Comparison of ENCODE assay signal across 8 cellular contexts in genomic region chr2:84970956-84971798, GRCh38. TPM values are rescaled to one million over a fixed set of nuclear protein-coding genes. Genes with fewer than 3 reads are reported as not detected.
DNase-seq lines count a peak whose midpoint lies in the region; ATAC-seq and TF ChIP-seq lines count a peak whose summit lies in the region.

TSS of gene KCMF1 (plus strand) at chr2:84971161. CDS start at chr2:84971452, 291 bp downstream.

- H3K27ac Mint-ChIP-seq in CD8-positive, alpha-beta memory T cell = peak within 1 kb of the TSS; percentile 97 to 100 (median 98)
- H3K27ac Mint-ChIP-seq in nephron progenitor cell = peak within 1 kb of the TSS; percentile 99
- peak within 1 kb of the TSS; percentile 100 for H3K27ac Mint-ChIP-seq in stimulated activated naive CD8-positive, alpha-beta T cell treated with anti-CD3 and anti-CD28 coated beads, Interleukin-15, amount 100 ng/mL, for 72 hours

- peak; percentile 59 to 78 (median 66) for DNase-seq in CD8-positive, alpha-beta memory T cell
- DNase-seq in SJCRH30 = peak; percentile 69 to 76
- peak; percentile 74 for DNase-seq in activated gamma-delta T cell (lab: John Stamatoyannopoulos, UW)
- DNase-seq in fibroblast of the aortic adventitia (ENCODE audit: low read depth) = peak; percentile 50
- DNase-seq in nephron progenitor cell = peak; percentile 80
- peak; percentile 72 to 75 for DNase-seq in stimulated activated naive CD8-positive, alpha-beta T cell treated with anti-CD3 and anti-CD28 coated beads, Interleukin-15, amount 100 ng/mL, for 72 hours

- H3K4me3 ChIP-seq in CD8-positive, alpha-beta memory T cell (ENCODE audit: low read length) = peak within 1 kb of the TSS; percentile 82
- peak within 1 kb of the TSS; percentile 81 for H3K4me3 ChIP-seq in SJCRH30
- H3K4me3 ChIP-seq in fibroblast of the aortic adventitia (ENCODE audit: low read depth, low read length) = peak within 1 kb of the TSS; percentile 83

- peaks cover 0 to 1% (median 0%) of the 10 kb centered on the region in 5 donors for H3K9me3 Mint-ChIP-seq in CD8-positive, alpha-beta memory T cell
- no peaks in the 10 kb centered on the region for H3K9me3 Mint-ChIP-seq in nephron progenitor cell
- H3K9me3 Mint-ChIP-seq in stimulated activated naive CD8-positive, alpha-beta T cell treated with anti-CD3 and anti-CD28 coated beads, Interleukin-15, amount 100 ng/mL, for 72 hours = no peaks in the 10 kb centered on the region

- H3K36me3 ChIP-seq in CD8-positive, alpha-beta memory T cell (ENCODE audit: insufficient read depth, low read length) = no peaks in the 10 kb centered on the region
- peaks cover 10% of the 10 kb centered on the region for H3K36me3 ChIP-seq in SJCRH30

- H3K27ac ChIP-seq in CD8-positive, alpha-beta memory T cell (ENCODE audit: low read depth, low read length) = peak within 1 kb of the TSS; percentile 88
- peak within 1 kb of the TSS; percentile 84 for H3K27ac ChIP-seq in SJCRH30

- CTCF ChIA-PET in CD8-positive, alpha-beta memory T cell (lab: Charles Lee) = interaction anchor here (1.2 to 5.7 kb wide), 4 partner anchors 25 to 48 kb away, joined by 3 to 35 read pairs (median 5); no protein-coding TSS in a partner anchor

- H3K27me3 Mint-ChIP-seq in CD8-positive, alpha-beta memory T cell = peaks cover 0 to 4% of the 10 kb centered on the region in 2 donors
- H3K27me3 Mint-ChIP-seq in nephron progenitor cell (ENCODE audit: low read depth, poor library complexity) = peaks cover 2% of the 10 kb centered on the region
- H3K27me3 Mint-ChIP-seq in stimulated activated naive CD8-positive, alpha-beta T cell treated with anti-CD3 and anti-CD28 coated beads, Interleukin-15, amount 100 ng/mL, for 72 hours = no peaks in the 10 kb centered on the region

- peak within 1 kb of the TSS; percentile 92 to 100 (median 95) for H3K4me3 Mint-ChIP-seq in CD8-positive, alpha-beta memory T cell
- peak within 1 kb of the TSS; percentile 97 for H3K4me3 Mint-ChIP-seq in nephron progenitor cell
- H3K4me3 Mint-ChIP-seq in stimulated activated naive CD8-positive, alpha-beta T cell treated with anti-CD3 and anti-CD28 coated beads, Interleukin-15, amount 100 ng/mL, for 72 hours = peak within 1 kb of the TSS; percentile 98 to 100

- peaks cover 55% of the 10 kb centered on the region for H3K4me1 ChIP-seq in CD8-positive, alpha-beta memory T cell (ENCODE audit: insufficient read depth, low read length)
- H3K4me1 ChIP-seq in SJCRH30 = peaks cover 3% of the 10 kb centered on the region; the same call in 1 of the 2 replicates

- peaks cover 0 to 23% (median 3%) of the 10 kb centered on the region in 3 donors for H3K36me3 Mint-ChIP-seq in CD8-positive, alpha-beta memory T cell
- peaks cover 27% of the 10 kb centered on the region for H3K36me3 Mint-ChIP-seq in nephron progenitor cell (ENCODE audit: low read depth)

- POLR2A ChIA-PET in CD8-positive, alpha-beta memory T cell (lab: Charles Lee) = interaction anchor here (0.6 to 5.1 kb wide), 9 partner anchors 25 to 512 kb away, joined by 3 to 46 read pairs (median 7); partner anchors contain the start of gene SUCLG1

- no peak for TF ChIP-seq CTCF in fibroblast of the aortic adventitia (IDR thresholded peaks at IDR 0.05; ENCODE audit: insufficient read depth, low read length)
- no peak for TF ChIP-seq CTCF in nephron progenitor cell (IDR thresholded peaks at IDR 0.05)

- H3K4me1 Mint-ChIP-seq in CD8-positive, alpha-beta memory T cell = peaks cover 49 to 67% (median 65%) of the 10 kb centered on the region in 3 donors
- H3K4me1 Mint-ChIP-seq in nephron progenitor cell = peaks cover 49% of the 10 kb centered on the region
- H3K4me1 Mint-ChIP-seq in stimulated activated naive CD8-positive, alpha-beta T cell treated with anti-CD3 and anti-CD28 coated beads, Interleukin-15, amount 100 ng/mL, for 72 hours = peaks cover 55% of the 10 kb centered on the region

- ATAC-seq in GM19397 (IDR thresholded peaks at IDR 0.05; ENCODE audit: unreplicated experiment) = peak; percentile 47
- ATAC-seq in HG03521 (IDR thresholded peaks at IDR 0.05; ENCODE audit: unreplicated experiment) = peak; percentile 53
- peak; percentile 70 for ATAC-seq in stimulated activated naive CD8-positive, alpha-beta T cell treated with anti-CD3 and anti-CD28 coated beads, Interleukin-15, amount 100 ng/mL, for 72 hours

- no peaks in the 10 kb centered on the region for H3K27me3 ChIP-seq in CD8-positive, alpha-beta memory T cell (ENCODE audit: insufficient read depth, low read length, poor library complexity, severe bottlenecking)
- no peaks in the 10 kb centered on the region for H3K27me3 ChIP-seq in SJCRH30

- no peaks in the 10 kb centered on the region for H3K9me3 ChIP-seq in CD8-positive, alpha-beta memory T cell (ENCODE audit: low read length)
- no peaks in the 10 kb centered on the region for H3K9me3 ChIP-seq in SJCRH30 (replicated peaks)

RNA-seq across cellular contexts. Expression of gene KCMF1, which starts in this region (rescaled TPM):
- 100 to 1,000 TPM in 1 of 2 experiments, 10 to 100 TPM in 1; 98.1 to 105 TPM for total RNA-seq in CD8-positive, alpha-beta memory T cell
- polyA plus RNA-seq in CD8-positive, alpha-beta memory T cell = 30.7 TPM
- 75.8 and 93.0 TPM in 2 replicates for total RNA-seq in SJCRH30 (2014; rRNA removed; shearing (Covaris generic))
- 28.5 and 64.5 TPM in 2 replicates for total RNA-seq in fibroblast of the aortic adventitia (ENCODE audit: low replicate concordance)

Comparison
In these comparisons a context has a peak if more than half of its experiments do, and no peak if none do; other contexts are left out.
1. Peak in every context shown above with its lines: DNase-seq, ATAC-seq, H3K4me3 ChIP-seq and H3K27ac ChIP-seq.